In the genomic region with DNA sequence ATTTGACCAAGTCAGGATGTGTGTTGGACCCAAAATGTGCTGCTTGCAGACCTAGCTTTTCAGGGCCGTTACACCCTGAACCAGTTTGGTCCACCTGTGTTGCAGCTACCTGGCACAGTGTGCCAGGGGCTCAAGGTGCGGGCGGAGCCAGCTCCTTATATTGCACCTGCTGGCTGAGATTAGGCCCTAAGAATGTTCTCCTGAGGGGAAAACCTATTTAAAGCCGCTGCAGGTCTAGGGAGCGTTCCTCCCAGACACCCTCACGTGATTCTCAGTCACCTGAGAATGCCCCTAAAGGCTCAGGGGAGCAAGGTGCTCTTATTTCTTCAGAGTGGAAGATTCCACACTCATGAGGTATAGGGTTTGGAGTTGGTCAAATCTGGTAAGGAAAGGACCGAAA, we compare ENCODE assay signal across 17 cellular contexts. TPM values are rescaled to one million over a fixed set of nuclear protein-coding genes. Genes with fewer than 3 reads are reported as not detected.
DNase-seq lines count a peak whose midpoint lies in the region; ATAC-seq and TF ChIP-seq lines count a peak whose summit lies in the region.
"Had no signal": no experiment of that assay in that cellular context is flagged by ENCODE, and none has a peak within 500 bp of the region (broad histone marks: within the 10 kb centered on the region; RNA-seq: fewer than 3 reads in every experiment).

No MANE protein-coding gene starts in this region.

- H3K9me3 ChIP-seq in lower lobe of right lung (no peaks in the 10 kb centered on the region), trophoblast cell (ENCODE audit: insufficient read depth, low read depth, low read length) (peaks cover 9% of the 10 kb centered on the region), upper lobe of right lung (no peaks in the 10 kb centered on the region)
- H3K9me3 ChIP-seq: HAP-1 had no signal

- no peak for TF ChIP-seq CTCF in lower lobe of right lung (IDR thresholded peaks at IDR 0.05)
- TF ChIP-seq CTCF in upper lobe of right lung (IDR thresholded peaks at IDR 0.05) = no peak
- no peak for TF ChIP-seq CTCF in natural killer cell (IDR thresholded peaks at IDR 0.05)

- no peaks in the 10 kb centered on the region for H3K79me2 ChIP-seq in trophoblast cell (ENCODE audit: control insufficient read depth, insufficient read depth, low read length, poor library complexity)

- H3K27ac Mint-ChIP-seq in natural killer cell = no peak overlapping the region
- H3K27ac Mint-ChIP-seq: CD4-positive, CD25-positive, alpha-beta regulatory T cell; IgD-negative memory B cell had no signal

- no peak overlapping the region for H3K23ac ChIP-seq in trophoblast cell (ENCODE audit: low read length)

- H3K4me1 Mint-ChIP-seq in natural killer cell = no peaks in the 10 kb centered on the region
- H3K4me1 Mint-ChIP-seq: CD4-positive, CD25-positive, alpha-beta regulatory T cell; IgD-negative memory B cell had no signal

- no peak overlapping the region for H3K4ac ChIP-seq in trophoblast cell (ENCODE audit: low read depth, low read length)

- H3K4me3 ChIP-seq in lower lobe of right lung = no peak overlapping the region
- no peak overlapping the region for H3K4me3 ChIP-seq in trophoblast cell (ENCODE audit: low read depth, low read length)
- H3K4me3 ChIP-seq in upper lobe of right lung = no peak overlapping the region
- H3K4me3 ChIP-seq: BLaER1 treated with 17β-estradiol and CSF1 and Interleukin-3, amounts not matched to agents 10 nM and 100 nM; HAP-1 had no signal

- H3K36me3 Mint-ChIP-seq in natural killer cell = no peaks in the 10 kb centered on the region
- H3K36me3 Mint-ChIP-seq: CD4-positive, CD25-positive, alpha-beta regulatory T cell; IgD-negative memory B cell had no signal

- peaks cover 8 to 18% of the 10 kb centered on the region in 2 donors for H3K27me3 Mint-ChIP-seq in natural killer cell (ENCODE audit: low read depth in 2 of 2)

- H3K4me2 ChIP-seq in trophoblast cell (ENCODE audit: low read length) = no peak overlapping the region
- H3K4me2 ChIP-seq: BLaER1 treated with 17β-estradiol and CSF1 and Interleukin-3, amounts not matched to agents 10 nM and 100 nM had no signal

- no peak overlapping the region for H2BK120ac ChIP-seq in trophoblast cell (ENCODE audit: insufficient read depth, low read length, poor library complexity)

- peak overlapping the region; percentile 79 for H2AK5ac ChIP-seq in trophoblast cell (ENCODE audit: low read length)

- no peak for TF ChIP-seq RAD21 in Ishikawa (IDR thresholded peaks at IDR 0.05; ENCODE audit: low read depth)

- DNase-seq in lower lobe of right lung (no peak), trophoblast cell (no peak), upper lobe of right lung (no peak), natural killer cell (no peak)
- DNase-seq: ACHN; CD4-positive, CD25-positive, alpha-beta regulatory T cell; DMS79 had no signal

- H2BK12ac ChIP-seq in trophoblast cell (ENCODE audit: low read length) = peak overlapping the region; percentile 82

- no peak for TF ChIP-seq EP300 in Ishikawa (IDR thresholded peaks at IDR 0.05; ENCODE audit: borderline replicate concordance)

- no peaks in the 10 kb centered on the region for H3K4me1 ChIP-seq in lower lobe of right lung
- peaks cover 19 to 36% of the 10 kb centered on the region in 2 experiments for H3K4me1 ChIP-seq in trophoblast cell (ENCODE audit: control insufficient read depth in 1 of 2, insufficient read depth in 2 of 2, low read length in 2 of 2)
- no peaks in the 10 kb centered on the region for H3K4me1 ChIP-seq in upper lobe of right lung

- H3K9me3 Mint-ChIP-seq in natural killer cell = no peaks in the 10 kb centered on the region
- H3K9me3 Mint-ChIP-seq: CD4-positive, CD25-positive, alpha-beta regulatory T cell; IgD-negative memory B cell had no signal

- H3K27me3 ChIP-seq in lower lobe of right lung (ENCODE audit: low read depth) (no peaks in the 10 kb centered on the region), trophoblast cell (ENCODE audit: insufficient read depth, low read length) (no peaks in the 10 kb centered on the region), upper lobe of right lung (no peaks in the 10 kb centered on the region)
- H3K27me3 ChIP-seq: BLaER1 treated with 17β-estradiol and CSF1 and Interleukin-3, amounts not matched to agents 10 nM and 100 nM had no signal

- H3K4me3 Mint-ChIP-seq in natural killer cell = no peak overlapping the region
- H3K4me3 Mint-ChIP-seq: CD4-positive, CD25-positive, alpha-beta regulatory T cell; IgD-negative memory B cell had no signal

- H4K12ac ChIP-seq in trophoblast cell (ENCODE audit: low read depth, low read length) = peak overlapping the region; percentile 56

- H4K91ac ChIP-seq in trophoblast cell (ENCODE audit: low read depth, low read length) = peak overlapping the region; percentile 56

- H3K79me1 ChIP-seq in trophoblast cell (ENCODE audit: low read length) = peaks cover 19% of the 10 kb centered on the region

- intact Hi-C loops in lower lobe of right lung (cut with DNase I) (no loop called here), upper lobe of right lung (cut with DNase I) (no loop called here), natural killer cell (cut with micrococcal nuclease) (no loop called here)

- ATAC-seq in lower lobe of right lung (peak; percentile 38 to 48), upper lobe of right lung (peak; percentile 72), GM19455 (IDR thresholded peaks at IDR 0.05; ENCODE audit: unreplicated experiment) (no peak), GM19452 (IDR thresholded peaks at IDR 0.05; ENCODE audit: unreplicated experiment) (no peak), natural killer cell (no peak)

- H3K27ac ChIP-seq in lower lobe of right lung = no peak overlapping the region
- H3K27ac ChIP-seq in trophoblast cell (ENCODE audit: low read depth, low read length) = no peak overlapping the region
- no peak overlapping the region for H3K27ac ChIP-seq in upper lobe of right lung
- H3K27ac ChIP-seq: BLaER1 treated with 17β-estradiol and CSF1 and Interleukin-3, amounts not matched to agents 10 nM and 100 nM had no signal

- H2AFZ ChIP-seq in trophoblast cell (ENCODE audit: insufficient read depth, low read length, poor library complexity) = no peak overlapping the region

- H3K14ac ChIP-seq in trophoblast cell (ENCODE audit: low read length) = peak overlapping the region; percentile 34

- H3K36me3 ChIP-seq in lower lobe of right lung = no peaks in the 10 kb centered on the region
- peaks cover 0 to 4% of the 10 kb centered on the region in 2 experiments for H3K36me3 ChIP-seq in trophoblast cell (ENCODE audit: control insufficient read depth in 1 of 2, insufficient read depth in 2 of 2, low read length in 2 of 2)
- H3K36me3 ChIP-seq in upper lobe of right lung = no peaks in the 10 kb centered on the region
- H3K36me3 ChIP-seq: BLaER1 treated with 17β-estradiol and CSF1 and Interleukin-3, amounts not matched to agents 10 nM and 100 nM; HAP-1 had no signal

- peak overlapping the region; percentile 20 for H2BK5ac ChIP-seq in trophoblast cell (ENCODE audit: low read depth, low read length, poor library complexity)

- no peak overlapping the region for H4K8ac ChIP-seq in trophoblast cell (ENCODE audit: low read depth, low read length)

- no CpG with 5 or more reads among the region's 7 CpGs for WGBS in trophoblast cell (ENCODE audit: extremely low coverage, insufficient coverage, insufficient read length)

- H3K18ac ChIP-seq in trophoblast cell (ENCODE audit: low read length) = no peak overlapping the region

- H3K9ac ChIP-seq in trophoblast cell (ENCODE audit: low read length) = no peak overlapping the region
- H3K9ac ChIP-seq: BLaER1 treated with 17β-estradiol and CSF1 and Interleukin-3, amounts not matched to agents 10 nM and 100 nM had no signal

TF ChIP-seq in Ishikawa, 13 proteins besides CTCF, POLR2A, EP300 and RAD21 (continues in another document):
- TF ChIP-seq TCF12 (IDR thresholded peaks at IDR 0.05; ENCODE audit: low read depth) = no peak
- TF ChIP-seq FOXM1 (IDR thresholded peaks at IDR 0.05; ENCODE audit: borderline replicate concordance, low read depth) = no peak
- no peak for TF ChIP-seq NFIC (IDR thresholded peaks at IDR 0.05)
- TF ChIP-seq, protein P1, sequence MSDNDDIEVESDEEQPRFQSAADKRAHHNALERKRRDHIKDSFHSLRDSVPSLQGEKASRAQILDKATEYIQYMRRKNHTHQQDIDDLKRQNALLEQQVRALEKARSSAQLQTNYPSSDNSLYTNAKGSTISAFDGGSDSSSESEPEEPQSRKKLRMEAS (IDR thresholded peaks at IDR 0.05) = no peak
- peak; percentile 74 for TF ChIP-seq USF1 (IDR thresholded peaks at IDR 0.05)
- TF ChIP-seq YY1 (IDR thresholded peaks at IDR 0.05; ENCODE audit: low read depth) = no peak

RNA-seq across cellular contexts. Expression of gene GSTM3, which starts 12.0 kb away (rescaled TPM):
- 18.5 TPM for total RNA-seq in lower lobe of right lung
- 67.7 and 68.6 TPM in 2 replicates for polyA plus RNA-seq in trophoblast cell (2013)
- total RNA-seq in upper lobe of right lung = 29.7 TPM
- 1 to 10 TPM; 1.7 to 3.0 (median 3.0) TPM for total RNA-seq in natural killer cell

RNA-seq across cellular contexts. Expression of gene GSTM5, which starts 16.8 kb away (rescaled TPM):
- total RNA-seq in lower lobe of right lung (11.7 TPM), upper lobe of right lung (18.1 TPM), natural killer cell (under 1 TPM in 2 of 3 donors, not detected in 1; 0.07 to 0.35 TPM)
- polyA plus RNA-seq in trophoblast cell (2013) = not detected in 2 replicates
- total RNA-seq: CD4-positive, CD25-positive, alpha-beta regulatory T cell; HT1080 had no signal
- polyA plus RNA-seq: CD4-positive, CD25-positive, alpha-beta regulatory T cell; IgD-negative memory B cell had no signal

RNA-seq across cellular contexts. Expression of gene EPS8L3, which starts 34.9 kb away (rescaled TPM):
- not detected for total RNA-seq in lower lobe of right lung
- polyA plus RNA-seq in trophoblast cell (2013) = not detected in 2 replicates
- total RNA-seq in upper lobe of right lung = not detected
- under 1 TPM in 1 of 3 donors, not detected in 2; 0.47 TPM for total RNA-seq in natural killer cell
- total RNA-seq: A172; CD4-positive, CD25-positive, alpha-beta regulatory T cell; G401; H1; HT1080 had no signal
- polyA plus RNA-seq: CD4-positive, CD25-positive, alpha-beta regulatory T cell; H1; IgD-negative memory B cell had no signal

RNA-seq across cellular contexts. Expression of gene GSTM1, which starts 41.3 kb away (rescaled TPM):
- total RNA-seq in lower lobe of right lung (not detected), upper lobe of right lung (not detected), natural killer cell (10 to 100 TPM in 2 of 3 donors, not detected in 1; 31.9 to 34.7 TPM)
- 3.6 and 3.8 TPM in 2 replicates for polyA plus RNA-seq in trophoblast cell (2013)
- total RNA-seq: A172, G401 had no signal
- polyA plus RNA-seq: IgD-negative memory B cell had no signal

Comparison
In these comparisons a context has a peak if more than half of its experiments do, and no peak if none do; other contexts are left out.
1. ATAC-seq: peak in lower lobe of right lung (2 of 2) and upper lobe of right lung (single experiment); none in GM19455 (single experiment), GM19452 (single experiment) and natural killer cell (0 of 3).